ENCODE assay signal across 8 cellular contexts in the genomic region with DNA sequence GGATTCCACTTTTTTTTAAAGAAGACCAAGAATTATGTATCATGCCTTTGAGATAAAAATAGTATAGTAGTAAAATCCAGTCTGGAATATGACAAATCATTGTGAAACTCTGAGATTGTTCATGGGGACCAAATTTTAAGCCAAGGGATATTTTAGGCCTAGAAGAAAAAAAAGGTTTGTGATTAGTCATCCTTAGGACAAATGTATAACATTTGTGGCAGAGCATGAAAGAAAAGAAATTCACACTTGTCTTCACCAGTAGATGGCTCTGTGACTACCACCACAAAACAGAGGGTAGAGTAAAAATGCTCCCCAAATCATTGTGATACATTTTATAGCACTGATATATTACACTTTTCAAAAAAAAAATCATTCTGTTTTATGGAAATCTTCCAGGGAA.
DNase-seq lines count a peak whose midpoint lies in the region; ATAC-seq and TF ChIP-seq lines count a peak whose summit lies in the region.

No MANE protein-coding gene starts in this region.

- CTCF ChIA-PET in AG04449 (lab: Yijun Ruan, JAX): interaction anchor here (1.0 kb wide), 1 partner anchor 83 kb away, joined by 3 read pairs; no protein-coding TSS in a partner anchor
- CTCF ChIA-PET in activated CD8-positive, alpha-beta T cell treated with anti-CD3 and anti-CD28 coated beads, Interleukin-2, amount 10 ng/mL, durations not matched to agents 7 days and 5 days (lab: Charles Lee): no interaction called here
- CTCF ChIA-PET in T-cell (lab: Charles Lee): no interaction called here

- H3K27ac Mint-ChIP-seq in activated CD8-positive, alpha-beta T cell treated with anti-CD3 and anti-CD28 coated beads, Interleukin-2, amount 10 ng/mL, durations not matched to agents 7 days and 5 days: no peak overlapping the region
- no peak overlapping the region for H3K27ac Mint-ChIP-seq in T-cell

- H4K20me1 ChIP-seq in OCI-LY3 (ENCODE audit: insufficient read depth, low read length): no peaks in the 10 kb centered on the region

- H3K9me3 ChIP-seq in OCI-LY3 (ENCODE audit: insufficient read depth, low read length): no peaks in the 10 kb centered on the region

- no peaks in the 10 kb centered on the region for H3K36me3 Mint-ChIP-seq in activated CD8-positive, alpha-beta T cell treated with anti-CD3 and anti-CD28 coated beads, Interleukin-2, amount 10 ng/mL, durations not matched to agents 7 days and 5 days (ENCODE audit: low read depth)
- H3K36me3 Mint-ChIP-seq in T-cell: no peaks in the 10 kb centered on the region

- H2AFZ ChIP-seq in OCI-LY3 (ENCODE audit: low read depth, low read length): no peak overlapping the region

- no peak overlapping the region for H3K4me3 ChIP-seq in AG04449 (ENCODE audit: low read depth, low read length)
- H3K4me3 ChIP-seq in OCI-LY3 (ENCODE audit: low read length): no peak overlapping the region
- H3K4me3 ChIP-seq in fibroblast of the aortic adventitia (ENCODE audit: low read depth, low read length): no peak overlapping the region
- no peak overlapping the region for H3K4me3 ChIP-seq in lower leg skin (ENCODE audit: low read depth, poor library complexity, severe bottlenecking)

- peaks cover 5% of the 10 kb centered on the region for H3K9me3 Mint-ChIP-seq in activated CD8-positive, alpha-beta T cell treated with anti-CD3 and anti-CD28 coated beads, Interleukin-2, amount 10 ng/mL, durations not matched to agents 7 days and 5 days (ENCODE audit: insufficient read depth)
- H3K9me3 Mint-ChIP-seq in T-cell: peaks cover 0 to 8% (median 2%) of the 10 kb centered on the region in 3 donors

- no peak for TF ChIP-seq POLR2A in lower leg skin (IDR thresholded peaks at IDR 0.05)

- ATAC-seq in activated CD8-positive, alpha-beta T cell treated with anti-CD3 and anti-CD28 coated beads, Interleukin-2, amount 10 ng/mL, durations not matched to agents 7 days and 5 days: no peak
- no peak for ATAC-seq in T-cell (replicated peaks in 1 of 4)

- no peaks in the 10 kb centered on the region for H3K36me3 ChIP-seq in OCI-LY3 (replicated peaks; ENCODE audit: low read depth, low read length)

- no peaks in the 10 kb centered on the region for H3K79me2 ChIP-seq in OCI-LY3 (ENCODE audit: low read length)

- no peaks in the 10 kb centered on the region for H3K27me3 ChIP-seq in OCI-LY3 (ENCODE audit: low read depth, low read length)

- POLR2A ChIA-PET in AG04449 (lab: Yijun Ruan, JAX): no interaction called here
- POLR2A ChIA-PET in activated CD8-positive, alpha-beta T cell treated with anti-CD3 and anti-CD28 coated beads, Interleukin-2, amount 10 ng/mL, durations not matched to agents 7 days and 5 days (lab: Charles Lee): no interaction called here
- POLR2A ChIA-PET in T-cell (lab: Charles Lee): no interaction called here

- H3K4me2 ChIP-seq in OCI-LY3 (ENCODE audit: low read length): no peak overlapping the region

- H3K9ac ChIP-seq in OCI-LY3 (ENCODE audit: low read length): no peak overlapping the region

- no peaks in the 10 kb centered on the region for H3K4me1 ChIP-seq in OCI-LY3 (ENCODE audit: low read length)

- intact Hi-C loops in lower leg skin (cut with DNase I; ENCODE audit: low total_unique reads): no loop called here

- H3K27ac ChIP-seq in OCI-LY3 (ENCODE audit: low read length): no peak overlapping the region

- H3K4me1 Mint-ChIP-seq in activated CD8-positive, alpha-beta T cell treated with anti-CD3 and anti-CD28 coated beads, Interleukin-2, amount 10 ng/mL, durations not matched to agents 7 days and 5 days (ENCODE audit: low read depth): no peaks in the 10 kb centered on the region
- H3K4me1 Mint-ChIP-seq in T-cell: no peaks in the 10 kb centered on the region

- peak; percentile 88 for DNase-seq in AG04449 (ENCODE audit: low read depth, low spot score)
- DNase-seq in fibroblast of the aortic adventitia (ENCODE audit: low read depth): peak; percentile 95
- DNase-seq in activated CD8-positive, alpha-beta T cell treated with anti-CD3 and anti-CD28 coated beads, Interleukin-2, amount 10 ng/mL, durations not matched to agents 7 days and 5 days: no peak
- no peak for DNase-seq in stimulated activated CD4-positive, alpha-beta T cell treated with anti-CD3 and anti-CD28 coated beads, Interleukin-4, amount 100 ng/mL, for 1 hour
- DNase-seq in T-cell: no peak
- no peak for DNase-seq in lower leg skin (ENCODE audit: low spot score in 2 of 2)

- TF ChIP-seq CTCF in AG04449 (IDR thresholded peaks at IDR 0.05; ENCODE audit: insufficient read depth, low read length, missing control alignments): peak; percentile 48
- TF ChIP-seq CTCF in GM12873 (IDR thresholded peaks at IDR 0.05; ENCODE audit: insufficient read depth, low read depth, low read length, missing control alignments): peak; percentile 23
- TF ChIP-seq CTCF in OCI-LY3 (IDR thresholded peaks at IDR 0.05; ENCODE audit: low read depth, low read length): peak; percentile 63
- TF ChIP-seq CTCF in fibroblast of the aortic adventitia (IDR thresholded peaks at IDR 0.05; ENCODE audit: insufficient read depth, low read length): peak; percentile 55
- no peak for TF ChIP-seq CTCF in lower leg skin (IDR thresholded peaks at IDR 0.05)

- H3K4me3 Mint-ChIP-seq in activated CD8-positive, alpha-beta T cell treated with anti-CD3 and anti-CD28 coated beads, Interleukin-2, amount 10 ng/mL, durations not matched to agents 7 days and 5 days: no peak overlapping the region
- H3K4me3 Mint-ChIP-seq in T-cell: no peak overlapping the region

- no peaks in the 10 kb centered on the region for H3K27me3 Mint-ChIP-seq in activated CD8-positive, alpha-beta T cell treated with anti-CD3 and anti-CD28 coated beads, Interleukin-2, amount 10 ng/mL, durations not matched to agents 7 days and 5 days (ENCODE audit: low read depth)
- no peaks in the 10 kb centered on the region for H3K27me3 Mint-ChIP-seq in T-cell

Comparison
In these comparisons a context has a peak if more than half of its experiments do, and no peak if none do; other contexts are left out.
1. DNase-seq: peak in AG04449 (single experiment) and fibroblast of the aortic adventitia (single experiment); none in activated CD8-positive, alpha-beta T cell treated with anti-CD3 and anti-CD28 coated beads, Interleukin-2, amount 10 ng/mL, durations not matched to agents 7 days and 5 days (single experiment), stimulated activated CD4-positive, alpha-beta T cell treated with anti-CD3 and anti-CD28 coated beads, Interleukin-4, amount 100 ng/mL, for 1 hour (single experiment), T-cell (0 of 34) and lower leg skin (0 of 2).
2. CTCF ChIP-seq: peak in AG04449 (single experiment), GM12873 (single experiment), OCI-LY3 (single experiment) and fibroblast of the aortic adventitia (single experiment); none in lower leg skin (0 of 3).